In the genomic region with DNA sequence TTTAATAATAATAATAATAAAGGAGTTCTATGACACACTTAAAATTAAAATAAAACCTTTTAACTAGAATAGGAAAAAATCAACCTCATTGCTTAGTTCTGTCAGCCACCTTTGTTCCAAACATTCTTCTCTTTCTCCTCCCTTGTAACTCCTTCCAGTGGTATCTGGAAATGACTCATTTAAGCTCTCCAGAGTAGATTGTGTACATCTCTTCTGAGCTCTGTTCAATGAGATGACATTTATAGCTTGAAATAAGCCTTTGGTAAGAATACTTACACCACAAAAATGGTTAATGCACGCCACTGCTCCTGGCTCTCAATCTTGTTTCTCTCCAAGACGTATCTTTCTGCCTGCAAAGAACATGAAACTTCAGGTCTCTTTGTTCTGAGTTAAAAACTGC, we compare ENCODE assay signal across 1 cellular context.
TF ChIP-seq lines count a peak whose summit lies in the region.

No MANE protein-coding gene starts in this region.

TF ChIP-seq in IMR-90, 13 proteins besides CTCF, POLR2A, EP300 and RAD21:
- no peak for TF ChIP-seq CHD1 (IDR thresholded peaks at IDR 0.05; ENCODE audit: low read depth, low read length)
- no peak for TF ChIP-seq ELK1 (IDR thresholded peaks at IDR 0.05; ENCODE audit: borderline replicate concordance, low read depth, low read length)
- no peak for TF ChIP-seq NFE2L2 (IDR thresholded peaks at IDR 0.05; ENCODE audit: low read depth, low read length)
- no peak for TF ChIP-seq USF2 (IDR thresholded peaks at IDR 0.05; ENCODE audit: low read depth, low read length)
- TF ChIP-seq BHLHE40 (IDR thresholded peaks at IDR 0.05; ENCODE audit: low read depth, low read length) = no peak
- no peak for TF ChIP-seq RCOR1 (IDR thresholded peaks at IDR 0.05; ENCODE audit: insufficient replicate concordance, low read length)
- no peak for TF ChIP-seq CEBPB (IDR thresholded peaks at IDR 0.05; ENCODE audit: low read depth, low read length)
- TF ChIP-seq SMC3 (IDR thresholded peaks at IDR 0.05; ENCODE audit: low read depth, low read length) = no peak
- no peak for TF ChIP-seq MAFK (IDR thresholded peaks at IDR 0.05; ENCODE audit: low read depth, low read length)
- TF ChIP-seq MAZ (IDR thresholded peaks at IDR 0.05; ENCODE audit: borderline replicate concordance, low read depth, low read length) = no peak
- no peak for TF ChIP-seq MXI1 (IDR thresholded peaks at IDR 0.05; ENCODE audit: borderline replicate concordance, low read depth, low read length)
- TF ChIP-seq RFX5 (IDR thresholded peaks at IDR 0.05; ENCODE audit: low read depth, low read length) = no peak
- no peak for TF ChIP-seq FOS (IDR thresholded peaks at IDR 0.05; ENCODE audit: low read depth, low read length)
